Comparison of ENCODE assay signal across 1 cellular context in genomic region chr4:26345541-26345940, GRCh38.
TF ChIP-seq lines count a peak whose summit lies in the region.

No MANE protein-coding gene starts in this region.

TF ChIP-seq in GM23338, 12 proteins besides CTCF, POLR2A, EP300 and RAD21 (continued from another document):
- TF ChIP-seq, protein P1, sequence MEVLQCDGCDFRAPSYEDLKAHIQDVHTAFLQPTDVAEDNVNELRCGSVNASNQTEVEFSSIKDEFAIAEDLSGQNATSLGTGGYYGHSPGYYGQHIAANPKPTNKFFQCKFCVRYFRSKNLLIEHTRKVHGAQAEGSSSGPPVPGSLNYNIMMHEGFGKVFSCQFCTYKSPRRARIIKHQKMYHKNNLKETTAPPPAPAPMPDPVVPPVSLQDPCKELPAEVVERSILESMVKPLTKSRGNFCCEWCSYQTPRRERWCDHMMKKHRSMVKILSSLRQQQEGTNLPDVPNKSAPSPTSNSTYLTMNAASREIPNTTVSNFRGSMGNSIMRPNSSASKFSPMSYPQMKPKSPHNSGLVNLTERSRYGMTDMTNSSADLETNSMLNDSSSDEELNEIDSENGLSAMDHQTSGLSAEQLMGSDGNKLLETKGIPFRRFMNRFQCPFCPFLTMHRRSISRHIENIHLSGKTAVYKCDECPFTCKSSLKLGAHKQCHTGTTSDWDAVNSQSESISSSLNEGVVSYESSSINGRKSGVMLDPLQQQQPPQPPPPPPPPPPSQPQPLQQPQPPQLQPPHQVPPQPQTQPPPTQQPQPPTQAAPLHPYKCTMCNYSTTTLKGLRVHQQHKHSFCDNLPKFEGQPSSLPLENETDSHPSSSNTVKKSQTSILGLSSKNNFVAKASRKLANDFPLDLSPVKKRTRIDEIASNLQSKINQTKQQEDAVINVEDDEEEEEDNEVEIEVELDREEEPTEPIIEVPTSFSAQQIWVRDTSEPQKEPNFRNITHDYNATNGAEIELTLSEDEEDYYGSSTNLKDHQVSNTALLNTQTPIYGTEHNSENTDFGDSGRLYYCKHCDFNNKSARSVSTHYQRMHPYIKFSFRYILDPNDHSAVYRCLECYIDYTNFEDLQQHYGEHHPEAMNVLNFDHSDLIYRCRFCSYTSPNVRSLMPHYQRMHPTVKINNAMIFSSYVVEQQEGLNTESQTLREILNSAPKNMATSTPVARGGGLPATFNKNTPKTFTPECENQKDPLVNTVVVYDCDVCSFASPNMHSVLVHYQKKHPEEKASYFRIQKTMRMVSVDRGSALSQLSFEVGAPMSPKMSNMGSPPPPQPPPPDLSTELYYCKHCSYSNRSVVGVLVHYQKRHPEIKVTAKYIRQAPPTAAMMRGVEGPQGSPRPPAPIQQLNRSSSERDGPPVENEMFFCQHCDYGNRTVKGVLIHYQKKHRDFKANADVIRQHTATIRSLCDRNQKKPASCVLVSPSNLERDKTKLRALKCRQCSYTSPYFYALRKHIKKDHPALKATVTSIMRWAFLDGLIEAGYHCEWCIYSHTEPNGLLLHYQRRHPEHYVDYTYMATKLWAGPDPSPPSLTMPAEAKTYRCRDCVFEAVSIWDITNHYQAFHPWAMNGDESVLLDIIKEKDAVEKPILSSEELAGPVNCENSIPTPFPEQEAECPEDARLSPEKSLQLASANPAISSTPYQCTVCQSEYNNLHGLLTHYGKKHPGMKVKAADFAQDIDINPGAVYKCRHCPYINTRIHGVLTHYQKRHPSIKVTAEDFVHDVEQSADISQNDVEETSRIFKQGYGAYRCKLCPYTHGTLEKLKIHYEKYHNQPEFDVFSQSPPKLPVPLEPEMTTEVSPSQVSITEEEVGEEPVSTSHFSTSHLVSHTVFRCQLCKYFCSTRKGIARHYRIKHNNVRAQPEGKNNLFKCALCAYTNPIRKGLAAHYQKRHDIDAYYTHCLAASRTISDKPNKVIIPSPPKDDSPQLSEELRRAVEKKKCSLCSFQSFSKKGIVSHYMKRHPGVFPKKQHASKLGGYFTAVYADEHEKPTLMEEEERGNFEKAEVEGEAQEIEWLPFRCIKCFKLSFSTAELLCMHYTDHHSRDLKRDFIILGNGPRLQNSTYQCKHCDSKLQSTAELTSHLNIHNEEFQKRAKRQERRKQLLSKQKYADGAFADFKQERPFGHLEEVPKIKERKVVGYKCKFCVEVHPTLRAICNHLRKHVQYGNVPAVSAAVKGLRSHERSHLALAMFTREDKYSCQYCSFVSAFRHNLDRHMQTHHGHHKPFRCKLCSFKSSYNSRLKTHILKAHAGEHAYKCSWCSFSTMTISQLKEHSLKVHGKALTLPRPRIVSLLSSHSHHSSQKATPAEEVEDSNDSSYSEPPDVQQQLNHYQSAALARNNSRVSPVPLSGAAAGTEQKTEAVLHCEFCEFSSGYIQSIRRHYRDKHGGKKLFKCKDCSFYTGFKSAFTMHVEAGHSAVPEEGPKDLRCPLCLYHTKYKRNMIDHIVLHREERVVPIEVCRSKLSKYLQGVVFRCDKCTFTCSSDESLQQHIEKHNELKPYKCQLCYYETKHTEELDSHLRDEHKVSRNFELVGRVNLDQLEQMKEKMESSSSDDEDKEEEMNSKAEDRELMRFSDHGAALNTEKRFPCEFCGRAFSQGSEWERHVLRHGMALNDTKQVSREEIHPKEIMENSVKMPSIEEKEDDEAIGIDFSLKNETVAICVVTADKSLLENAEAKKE (CRISPR knock-in tag; IDR thresholded peaks at IDR 0.05): no peak
- TF ChIP-seq EZH2phosphoT487 (IDR thresholded peaks at IDR 0.05; ENCODE audit: unreplicated experiment): no peak
- TF ChIP-seq JUNB (IDR thresholded peaks at IDR 0.05; ENCODE audit: unreplicated experiment): no peak
- TF ChIP-seq STAT1 (IDR thresholded peaks at IDR 0.05; ENCODE audit: unreplicated experiment): no peak
- TF ChIP-seq ZNF114 (CRISPR knock-in tag; IDR thresholded peaks at IDR 0.05): no peak
- TF ChIP-seq, protein P2, sequence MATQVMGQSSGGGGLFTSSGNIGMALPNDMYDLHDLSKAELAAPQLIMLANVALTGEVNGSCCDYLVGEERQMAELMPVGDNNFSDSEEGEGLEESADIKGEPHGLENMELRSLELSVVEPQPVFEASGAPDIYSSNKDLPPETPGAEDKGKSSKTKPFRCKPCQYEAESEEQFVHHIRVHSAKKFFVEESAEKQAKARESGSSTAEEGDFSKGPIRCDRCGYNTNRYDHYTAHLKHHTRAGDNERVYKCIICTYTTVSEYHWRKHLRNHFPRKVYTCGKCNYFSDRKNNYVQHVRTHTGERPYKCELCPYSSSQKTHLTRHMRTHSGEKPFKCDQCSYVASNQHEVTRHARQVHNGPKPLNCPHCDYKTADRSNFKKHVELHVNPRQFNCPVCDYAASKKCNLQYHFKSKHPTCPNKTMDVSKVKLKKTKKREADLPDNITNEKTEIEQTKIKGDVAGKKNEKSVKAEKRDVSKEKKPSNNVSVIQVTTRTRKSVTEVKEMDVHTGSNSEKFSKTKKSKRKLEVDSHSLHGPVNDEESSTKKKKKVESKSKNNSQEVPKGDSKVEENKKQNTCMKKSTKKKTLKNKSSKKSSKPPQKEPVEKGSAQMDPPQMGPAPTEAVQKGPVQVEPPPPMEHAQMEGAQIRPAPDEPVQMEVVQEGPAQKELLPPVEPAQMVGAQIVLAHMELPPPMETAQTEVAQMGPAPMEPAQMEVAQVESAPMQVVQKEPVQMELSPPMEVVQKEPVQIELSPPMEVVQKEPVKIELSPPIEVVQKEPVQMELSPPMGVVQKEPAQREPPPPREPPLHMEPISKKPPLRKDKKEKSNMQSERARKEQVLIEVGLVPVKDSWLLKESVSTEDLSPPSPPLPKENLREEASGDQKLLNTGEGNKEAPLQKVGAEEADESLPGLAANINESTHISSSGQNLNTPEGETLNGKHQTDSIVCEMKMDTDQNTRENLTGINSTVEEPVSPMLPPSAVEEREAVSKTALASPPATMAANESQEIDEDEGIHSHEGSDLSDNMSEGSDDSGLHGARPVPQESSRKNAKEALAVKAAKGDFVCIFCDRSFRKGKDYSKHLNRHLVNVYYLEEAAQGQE (IDR thresholded peaks at IDR 0.05; ENCODE audit: unreplicated experiment): no peak
- TF ChIP-seq, protein P3, sequence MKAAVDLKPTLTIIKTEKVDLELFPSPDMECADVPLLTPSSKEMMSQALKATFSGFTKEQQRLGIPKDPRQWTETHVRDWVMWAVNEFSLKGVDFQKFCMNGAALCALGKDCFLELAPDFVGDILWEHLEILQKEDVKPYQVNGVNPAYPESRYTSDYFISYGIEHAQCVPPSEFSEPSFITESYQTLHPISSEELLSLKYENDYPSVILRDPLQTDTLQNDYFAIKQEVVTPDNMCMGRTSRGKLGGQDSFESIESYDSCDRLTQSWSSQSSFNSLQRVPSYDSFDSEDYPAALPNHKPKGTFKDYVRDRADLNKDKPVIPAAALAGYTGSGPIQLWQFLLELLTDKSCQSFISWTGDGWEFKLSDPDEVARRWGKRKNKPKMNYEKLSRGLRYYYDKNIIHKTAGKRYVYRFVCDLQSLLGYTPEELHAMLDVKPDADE (IDR thresholded peaks at IDR 0.05): no peak
- no peak for TF ChIP-seq ZNF331 (CRISPR knock-in tag; IDR thresholded peaks at IDR 0.05; ENCODE audit: low read depth)
- no peak for TF ChIP-seq POLR2AphosphoS5 (IDR thresholded peaks at IDR 0.05; ENCODE audit: low read depth)
